ENCODE assay signal across 8 cellular contexts in genomic region chr4:147794787-147795413, GRCh38.
A peak's percentile ranks its signal among the peaks of the same experiment; 100 is the strongest.
DNase-seq lines count a peak whose midpoint lies in the region; ATAC-seq, FAIRE-seq and TF ChIP-seq lines count a peak whose summit lies in the region.

No MANE protein-coding gene starts in this region.

- peaks cover 28% of the 10 kb centered on the region for H3K4me1 Mint-ChIP-seq in type B pancreatic cell (ENCODE audit: unreplicated experiment)

- H3K9me3 Mint-ChIP-seq in type B pancreatic cell, result peaks cover 5% of the 10 kb centered on the region

- TF ChIP-seq CTCF in left ventricle myocardium inferior (IDR thresholded peaks at IDR 0.05; ENCODE audit: borderline replicate concordance) (no peak), type B pancreatic cell (conservative IDR thresholded peaks at IDR 0.05) (no peak), kidney (IDR thresholded peaks at IDR 0.05; ENCODE audit: borderline replicate concordance, extremely low read depth, insufficient read depth) (no peak)

- no peak overlapping the region for H3K9ac ChIP-seq in kidney (ENCODE audit: low read length in 2 of 2)

- H3K27ac ChIP-seq in left ventricle myocardium inferior (replicated peaks), result peak overlapping the region; percentile 73
- H3K27ac ChIP-seq in KOPT-K1 (ENCODE audit: low read depth, low read length, poor library complexity, severe bottlenecking), result peak overlapping the region; percentile 63
- H3K27ac ChIP-seq in kidney (ENCODE audit: low read depth in 2 of 2, low read length in 2 of 2), result no peak overlapping the region

- FAIRE-seq in kidney (lab: Jason Lieb, UNC), result no peak

- ATAC-seq in left cardiac atrium (no peak), HG02763 (IDR thresholded peaks at IDR 0.05; ENCODE audit: unreplicated experiment) (peak; percentile 71)

- no peak overlapping the region for H3K4me3 Mint-ChIP-seq in type B pancreatic cell

- H3K36me3 ChIP-seq in left ventricle myocardium inferior (no peaks in the 10 kb centered on the region), KOPT-K1 (ENCODE audit: insufficient read depth, low read length) (no peaks in the 10 kb centered on the region), kidney (ENCODE audit: control insufficient read depth in 1 of 2, insufficient read depth in 2 of 2, low read length in 2 of 2) (no peaks in the 10 kb centered on the region)

- intact Hi-C loops in left ventricle myocardium inferior (cut with micrococcal nuclease) (no loop called here), left cardiac atrium (cut with DNase I) (no loop called here), kidney (cut with DNase I) (no loop called here)

- no peak for DNase-seq in left ventricle myocardium inferior
- DNase-seq in left cardiac atrium, result no peak
- DNase-seq in type B pancreatic cell (ENCODE audit: extremely low spot score, unreplicated experiment), result no peak
- DNase-seq in kidney, result no peak
- no peak for DNase-seq in GM03348 (ENCODE audit: low spot score)
- no peak for DNase-seq in NCI-H1694 (lab: John Stamatoyannopoulos, UW)

- H3K9me3 ChIP-seq in left ventricle myocardium inferior (replicated peaks) (no peaks in the 10 kb centered on the region), KOPT-K1 (ENCODE audit: insufficient read depth, low read length, poor library complexity, severe bottlenecking) (no peaks in the 10 kb centered on the region), kidney (ENCODE audit: control insufficient read depth in 1 of 2, low read length in 2 of 2) (no peaks in the 10 kb centered on the region)

- no peaks in the 10 kb centered on the region for H3K27me3 ChIP-seq in left ventricle myocardium inferior (ENCODE audit: low read depth)

- no peaks in the 10 kb centered on the region for H3K27me3 Mint-ChIP-seq in type B pancreatic cell

- peaks cover 10% of the 10 kb centered on the region for H3K36me3 Mint-ChIP-seq in type B pancreatic cell

- H3K4me1 ChIP-seq in left ventricle myocardium inferior (peaks cover 60% of the 10 kb centered on the region), kidney (ENCODE audit: control insufficient read depth in 1 of 2, insufficient read depth in 1 of 2, low read depth in 1 of 2, low read length in 2 of 2) (no peaks in the 10 kb centered on the region)

- no peak overlapping the region for H3K4me3 ChIP-seq in left ventricle myocardium inferior
- no peak overlapping the region for H3K4me3 ChIP-seq in kidney (ENCODE audit: low read length in 2 of 2)

- H3K27ac Mint-ChIP-seq in type B pancreatic cell, result no peak overlapping the region

Comparison
In these comparisons a context has a peak if more than half of its experiments do, and no peak if none do; other contexts are left out.
1. H3K27ac ChIP-seq: peak in left ventricle myocardium inferior (single experiment) and KOPT-K1 (single experiment); none in kidney (0 of 2).